ENCODE assay signal across 1 cellular context in genomic region chr3:75224419-75224818, GRCh38.
TF ChIP-seq lines count a peak whose summit lies in the region.

No MANE protein-coding gene starts in this region.

TF ChIP-seq in K562, 482 proteins besides CTCF, POLR2A, EP300 and RAD21 (continued from another document):
- TF ChIP-seq ZNF407 (IDR thresholded peaks at IDR 0.05; ENCODE audit: low read depth): no peak
- no peak for TF ChIP-seq CBX3 (IDR thresholded peaks at IDR 0.05; ENCODE audit: borderline replicate concordance in 1 of 2, low read length in 2 of 2)
- TF ChIP-seq SLC30A9 (CRISPR knock-in tag; IDR thresholded peaks at IDR 0.05): no peak
- TF ChIP-seq E2F5 (CRISPR knock-in tag; IDR thresholded peaks at IDR 0.05): no peak
- TF ChIP-seq ZNF143 (CRISPR knock-in tag; IDR thresholded peaks at IDR 0.05): no peak
- TF ChIP-seq RBFOX2 (IDR thresholded peaks at IDR 0.05; ENCODE audit: low read depth, low read length): no peak
- no peak for TF ChIP-seq SIX5 (IDR thresholded peaks at IDR 0.05; ENCODE audit: borderline replicate concordance in 1 of 2, insufficient read depth in 1 of 2, low read depth in 1 of 2, low read length in 2 of 2)
- TF ChIP-seq ZBTB8A (IDR thresholded peaks at IDR 0.05; ENCODE audit: partially characterized antibody): no peak
- no peak for TF ChIP-seq GTF2F1 (IDR thresholded peaks at IDR 0.05; ENCODE audit: low read depth, low read length)
- no peak for TF ChIP-seq GATAD2A (IDR thresholded peaks at IDR 0.05)
- TF ChIP-seq ELF2 (CRISPR knock-in tag; IDR thresholded peaks at IDR 0.05): no peak
